Comparison of ENCODE assay signal across 33 cellular contexts in the genomic region with DNA sequence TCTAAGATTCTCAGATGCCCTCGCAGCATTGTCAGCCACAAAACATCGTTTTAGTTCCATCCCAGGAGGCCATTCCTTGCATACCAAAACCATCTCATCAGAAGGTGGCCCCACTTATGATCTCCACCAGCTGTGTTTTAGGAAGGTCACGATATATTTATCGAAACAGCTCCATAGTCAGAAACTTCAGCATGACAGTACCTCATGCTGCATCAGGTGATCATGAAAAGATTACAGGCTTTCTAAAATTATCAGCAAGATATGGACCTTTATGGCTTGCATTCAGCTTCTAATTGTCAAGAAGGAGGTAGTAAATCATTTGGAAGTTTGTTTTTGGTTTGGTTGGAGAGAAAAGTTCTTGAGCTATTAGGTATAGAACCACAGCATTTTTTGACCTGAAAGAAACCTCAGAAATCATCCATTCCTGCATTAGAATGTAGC. TPM values are rescaled to one million over a fixed set of nuclear protein-coding genes. Genes with fewer than 3 reads are reported as not detected.
DNase-seq lines count a peak whose midpoint lies in the region; ATAC-seq, FAIRE-seq and TF ChIP-seq lines count a peak whose summit lies in the region.
"Had no signal": no experiment of that assay in that cellular context is flagged by ENCODE, and none has a peak within 500 bp of the region (broad histone marks: within the 10 kb centered on the region; RNA-seq: fewer than 3 reads in every experiment).

No MANE protein-coding gene starts in this region.

- H3K79me2 ChIP-seq in osteoblast (ENCODE audit: insufficient read depth, low read length) = peaks cover 45% of the 10 kb centered on the region

- peaks cover 38 to 65% (median 59%) of the 10 kb centered on the region in 3 donors for H3K4me1 Mint-ChIP-seq in IgD-negative memory B cell

- H4K20me1 ChIP-seq in osteoblast (ENCODE audit: insufficient read depth, low read length) = peaks cover 3% of the 10 kb centered on the region

- H3K36me3 Mint-ChIP-seq in IgD-negative memory B cell = peaks cover 5% of the 10 kb centered on the region

- in situ Hi-C loops in astrocyte of the spinal cord (cut with HindIII; ENCODE audit: low sequenced_read_pairs) = no loop called here

- no peak for ATAC-seq in pancreas
- ATAC-seq: CD8-positive, alpha-beta T cell; GM12878; Panc1; right lobe of liver; stimulated activated naive CD8-positive, alpha-beta T cell treated with anti-CD3 and anti-CD28 coated beads, Interleukin-15, amount 100 ng/mL, for 72 hours had no signal

- H3K9me3 Mint-ChIP-seq in IgD-negative memory B cell = no peaks in the 10 kb centered on the region
- H3K9me3 Mint-ChIP-seq: CD8-positive, alpha-beta T cell; endodermal cell; neural crest cell; stimulated activated naive CD8-positive, alpha-beta T cell treated with anti-CD3 and anti-CD28 coated beads, Interleukin-15, amount 100 ng/mL, for 72 hours had no signal

- no peaks in the 10 kb centered on the region for H3K27me3 ChIP-seq in osteoblast (ENCODE audit: insufficient read depth, low read length)
- no peaks in the 10 kb centered on the region for H3K27me3 ChIP-seq in pancreas
- H3K27me3 ChIP-seq: esophagus muscularis mucosa, right lobe of liver, tibial artery had no signal

- H3K4me2 ChIP-seq in osteoblast (ENCODE audit: insufficient read depth, low read length) = peak overlapping the region; percentile 10

- DNase-seq in Daoy (ENCODE audit: low read depth) (peak; percentile 31), astrocyte of the spinal cord (ENCODE audit: low read depth, low spot score) (peak; percentile 67), osteoblast (ENCODE audit: insufficient read length, low spot score, missing footprints) (no peak), pancreas (no peak), iPS-NIHi7 (ENCODE audit: extremely low spot score) (no peak), NCI-H748 treated with DMSO at 0.1 percent for 48 hours (lab: John Stamatoyannopoulos, UW) (no peak), MV-4-11 (lab: John Stamatoyannopoulos, UW) (no peak)
- DNase-seq: activated CD4-positive, alpha-beta T cell treated with anti-CD3 and anti-CD28 coated beads for 1 hour; activated CD8-positive, alpha-beta memory T cell treated with anti-CD3 and anti-CD28 coated beads for 24 hours; activated T-cell treated with anti-CD3 and anti-CD28 coated beads, Interleukin-2, amount 50 U/mL, for 1 hour; CD8-positive, alpha-beta T cell; cortex of kidney; endodermal cell; hippocampal formation; left ventricle myocardium inferior; midbrain; NCI-H1436 treated with DMSO at 0.1 percent for 48 hours; NCI-H510A treated with DMSO at 0.1 percent for 48 hours; NK-92 treated with Interleukin-12 subunit alpha and Interleukin-12 subunit beta, amount 100 ng/mL, for 24 hours; right lobe of liver; SHP77 treated with DMSO at 0.1 percent for 48 hours; stimulated activated CD4-positive, alpha-beta T cell treated with anti-CD3 and anti-CD28 coated beads, Interleukin-15, amount 100 ng/mL, for 24 hours; stimulated activated naive CD8-positive, alpha-beta T cell treated with anti-CD3 and anti-CD28 coated beads, Interleukin-15, amount 100 ng/mL, for 72 hours; T-helper 1 cell; tibial artery had no signal

- H3K27ac ChIP-seq in osteoblast (ENCODE audit: low read depth, low read length) (no peak overlapping the region), pancreas (no peak overlapping the region)
- H3K27ac ChIP-seq: esophagus muscularis mucosa, left ventricle myocardium inferior, right lobe of liver, tibial artery had no signal

- H3K27ac Mint-ChIP-seq in IgD-negative memory B cell = peak overlapping the region in 2 of 3 donors; percentile 6 to 63
- H3K27ac Mint-ChIP-seq: CD8-positive, alpha-beta T cell; endodermal cell; stimulated activated naive CD8-positive, alpha-beta T cell treated with anti-CD3 and anti-CD28 coated beads, Interleukin-15, amount 100 ng/mL, for 72 hours had no signal

- H3K4me3 Mint-ChIP-seq in IgD-negative memory B cell = peak overlapping the region in 1 of 4 donors; percentile 18
- H3K4me3 Mint-ChIP-seq: CD8-positive, alpha-beta T cell; endodermal cell; neural crest cell; stimulated activated naive CD8-positive, alpha-beta T cell treated with anti-CD3 and anti-CD28 coated beads, Interleukin-15, amount 100 ng/mL, for 72 hours had no signal

- TF ChIP-seq CTCF in astrocyte of the spinal cord (IDR thresholded peaks at IDR 0.05; ENCODE audit: low read depth, low read length) = no peak
- TF ChIP-seq CTCF in osteoblast (IDR thresholded peaks at IDR 0.05; ENCODE audit: extremely low read depth, low read depth, low read length) = no peak
- TF ChIP-seq CTCF in pancreas (IDR thresholded peaks at IDR 0.05) = no peak

- H3K9me3 ChIP-seq in osteoblast (ENCODE audit: low read depth, low read length) (no peaks in the 10 kb centered on the region), pancreas (no peaks in the 10 kb centered on the region)
- H3K9me3 ChIP-seq: esophagus muscularis mucosa, HAP-1, left ventricle myocardium inferior, right lobe of liver, tibial artery had no signal

- intact Hi-C loops in pancreas (cut with DNase I) = no loop called here

- H3K27me3 Mint-ChIP-seq in IgD-negative memory B cell = no peaks in the 10 kb centered on the region
- H3K27me3 Mint-ChIP-seq: stimulated activated naive CD8-positive, alpha-beta T cell treated with anti-CD3 and anti-CD28 coated beads, Interleukin-15, amount 100 ng/mL, for 72 hours had no signal

- no peak overlapping the region for H2AFZ ChIP-seq in osteoblast (ENCODE audit: low read length)

- FAIRE-seq in pancreas (lab: Jason Lieb, UNC) = no peak
- FAIRE-seq: frontal cortex, GM12878, TTC549 had no signal

- 68 to 79% methylated on average over 4 of the region's 4 CpGs for WGBS in pancreas, 2 donors

- H3K4me1 ChIP-seq in osteoblast (ENCODE audit: insufficient read depth, low read length) (peaks cover 58% of the 10 kb centered on the region), pancreas (peaks cover 0 to 14% (median 3%) of the 10 kb centered on the region in 3 donors)
- H3K4me1 ChIP-seq: HAP-1 had no signal

- no peak overlapping the region for H3K4me3 ChIP-seq in astrocyte of the spinal cord (ENCODE audit: low read depth, low read length)
- no peak overlapping the region for H3K4me3 ChIP-seq in osteoblast (ENCODE audit: insufficient read depth, low read length)
- H3K4me3 ChIP-seq in pancreas = no peak overlapping the region
- H3K4me3 ChIP-seq: esophagus muscularis mucosa, GM12878, HAP-1, left ventricle myocardium inferior, right lobe of liver, tibial artery had no signal

- H3K36me3 ChIP-seq in osteoblast (ENCODE audit: insufficient read depth, low read length) = no peaks in the 10 kb centered on the region
- H3K36me3 ChIP-seq in pancreas = no peaks in the 10 kb centered on the region
- H3K36me3 ChIP-seq: esophagus muscularis mucosa, HAP-1, left ventricle myocardium inferior, right lobe of liver, tibial artery had no signal

RNA-seq across cellular contexts. Expression of gene JAZF1, which starts 20.0 kb away (rescaled TPM):
- total RNA-seq in Daoy (2014; rRNA removed; shearing (Covaris generic)) = 6.1 and 6.9 TPM in 2 replicates
- polyA plus RNA-seq in IgD-negative memory B cell (13.7 TPM), pancreas (10 to 100 TPM in 1 of 2 donors, 1 to 10 TPM in 1; 4.0 to 13.1 TPM)
- total RNA-seq in osteoblast (14.4 and 15.9 TPM in 2 replicates), pancreas (10 to 100 TPM in 2 of 6 donors, 1 to 10 TPM in 4; 4.3 to 13.9 (median 6.0) TPM)

Comparison
In these comparisons a context has a peak if more than half of its experiments do, and no peak if none do; other contexts are left out.
1. DNase-seq: peak in Daoy (single experiment) and astrocyte of the spinal cord (single experiment); none in osteoblast (single experiment), pancreas (0 of 6), iPS-NIHi7 (single experiment), NCI-H748 treated with DMSO at 0.1 percent for 48 hours (single experiment) and MV-4-11 (single experiment).